Comparison of ENCODE assay signal across 17 cellular contexts in genomic region chr2:82539222-82539621, GRCh38.
DNase-seq lines count a peak whose midpoint lies in the region; ATAC-seq and TF ChIP-seq lines count a peak whose summit lies in the region.
"Had no signal": no experiment of that assay in that cellular context is flagged by ENCODE, and none has a peak within 500 bp of the region (broad histone marks: within the 10 kb centered on the region; RNA-seq: fewer than 3 reads in every experiment).

No MANE protein-coding gene starts in this region.

- no peak overlapping the region for H3K9ac ChIP-seq in MM.1S (ENCODE audit: low read length)

- no peaks in the 10 kb centered on the region for H3K79me2 ChIP-seq in MM.1S (ENCODE audit: low read length)

- no peaks in the 10 kb centered on the region for H3K36me3 Mint-ChIP-seq in type B pancreatic cell

- H3K9me2 ChIP-seq in MM.1S (replicated peaks; ENCODE audit: insufficient read depth, low read length), result no peaks in the 10 kb centered on the region

- DNase-seq in Right ventricle myocardium superior (no peak), cardiac septum (ENCODE audit: low spot score) (no peak), MM.1S (peak; percentile 10), choroid plexus epithelial cell (ENCODE audit: low read depth) (peak; percentile 0), type B pancreatic cell (ENCODE audit: extremely low spot score, unreplicated experiment) (no peak), NCI-H446 (lab: John Stamatoyannopoulos, UW) (no peak), amygdala (lab: John Stamatoyannopoulos, UW) (no peak), AML-193 (lab: John Stamatoyannopoulos, UW) (no peak)
- DNase-seq: Caco-2, DMS79 treated with DMSO at 0.1 percent for 48 hours, GDM1, HFFc6, Kasumi-1, NCI-H1436, NCI-H2029 treated with DMSO at 0.1 percent for 48 hours, NCI-H526 had no signal

- no peaks in the 10 kb centered on the region for H3K4me1 ChIP-seq in MM.1S (ENCODE audit: low read length)
- H3K4me1 ChIP-seq: Caco-2 had no signal

- H4K20me1 ChIP-seq in MM.1S (ENCODE audit: insufficient read depth, low read length), result no peaks in the 10 kb centered on the region

- H3F3A ChIP-seq in MM.1S (ENCODE audit: insufficient read depth, low read length), result no peaks in the 10 kb centered on the region

- peak overlapping the region; percentile 39 for H3K27ac Mint-ChIP-seq in type B pancreatic cell
- H3K27ac Mint-ChIP-seq: HFFc6 had no signal

- H3K9me3 ChIP-seq in MM.1S (replicated peaks; ENCODE audit: insufficient read depth, low read length), result no peaks in the 10 kb centered on the region
- H3K9me3 ChIP-seq: Caco-2 had no signal

- H3K4me3 Mint-ChIP-seq in type B pancreatic cell, result no peak overlapping the region
- H3K4me3 Mint-ChIP-seq: HFFc6 had no signal

- no peaks in the 10 kb centered on the region for H3K36me3 ChIP-seq in MM.1S (replicated peaks; ENCODE audit: insufficient read depth, low read length)

- H3K9me3 Mint-ChIP-seq in type B pancreatic cell, result no peaks in the 10 kb centered on the region

- no peak overlapping the region for H3K27ac ChIP-seq in MM.1S (ENCODE audit: low read length)

- TF ChIP-seq CTCF in MM.1S (IDR thresholded peaks at IDR 0.05; ENCODE audit: low read length), result no peak
- TF ChIP-seq CTCF in choroid plexus epithelial cell (conservative IDR thresholded peaks at IDR 0.05; ENCODE audit: low read depth, low read length), result no peak
- TF ChIP-seq CTCF in type B pancreatic cell (conservative IDR thresholded peaks at IDR 0.05), result no peak

- H3K4me3 ChIP-seq in MM.1S (ENCODE audit: low read length), result no peak overlapping the region
- H3K4me3 ChIP-seq in choroid plexus epithelial cell (ENCODE audit: low read depth, low read length), result no peak overlapping the region

- H3K27me3 Mint-ChIP-seq in type B pancreatic cell, result no peaks in the 10 kb centered on the region

- peak; percentile 85 for ATAC-seq in Right ventricle myocardium superior (ENCODE audit: poor library complexity)
- ATAC-seq: SK-N-SH treated with all-trans-retinoic acid at 6 μM for 48 hours had no signal

- H3K27me3 ChIP-seq in MM.1S (replicated peaks; ENCODE audit: insufficient read depth, low read length), result no peaks in the 10 kb centered on the region

- H3K4me2 ChIP-seq in MM.1S (ENCODE audit: low read depth, low read length), result no peak overlapping the region

- H2AFZ ChIP-seq in MM.1S (ENCODE audit: low read length), result 0 out of 2 replicates have a peak overlapping the region, but pooled peaks have one; percentile 4

- intact Hi-C loops in Right ventricle myocardium superior (cut with DNase I) (no loop called here), cardiac septum (cut with DNase I) (no loop called here)

- peaks cover 7% of the 10 kb centered on the region for H3K4me1 Mint-ChIP-seq in type B pancreatic cell (ENCODE audit: unreplicated experiment)

Comparison
In these comparisons a context has a peak if more than half of its experiments do, and no peak if none do; other contexts are left out.
1. DNase-seq: peak in MM.1S (single experiment) and choroid plexus epithelial cell (single experiment); none in Right ventricle myocardium superior (single experiment), cardiac septum (single experiment), type B pancreatic cell (single experiment), NCI-H446 (0 of 2), amygdala (0 of 56) and AML-193 (0 of 2).